Comparison of ENCODE assay signal across 9 cellular contexts in the genomic region with DNA sequence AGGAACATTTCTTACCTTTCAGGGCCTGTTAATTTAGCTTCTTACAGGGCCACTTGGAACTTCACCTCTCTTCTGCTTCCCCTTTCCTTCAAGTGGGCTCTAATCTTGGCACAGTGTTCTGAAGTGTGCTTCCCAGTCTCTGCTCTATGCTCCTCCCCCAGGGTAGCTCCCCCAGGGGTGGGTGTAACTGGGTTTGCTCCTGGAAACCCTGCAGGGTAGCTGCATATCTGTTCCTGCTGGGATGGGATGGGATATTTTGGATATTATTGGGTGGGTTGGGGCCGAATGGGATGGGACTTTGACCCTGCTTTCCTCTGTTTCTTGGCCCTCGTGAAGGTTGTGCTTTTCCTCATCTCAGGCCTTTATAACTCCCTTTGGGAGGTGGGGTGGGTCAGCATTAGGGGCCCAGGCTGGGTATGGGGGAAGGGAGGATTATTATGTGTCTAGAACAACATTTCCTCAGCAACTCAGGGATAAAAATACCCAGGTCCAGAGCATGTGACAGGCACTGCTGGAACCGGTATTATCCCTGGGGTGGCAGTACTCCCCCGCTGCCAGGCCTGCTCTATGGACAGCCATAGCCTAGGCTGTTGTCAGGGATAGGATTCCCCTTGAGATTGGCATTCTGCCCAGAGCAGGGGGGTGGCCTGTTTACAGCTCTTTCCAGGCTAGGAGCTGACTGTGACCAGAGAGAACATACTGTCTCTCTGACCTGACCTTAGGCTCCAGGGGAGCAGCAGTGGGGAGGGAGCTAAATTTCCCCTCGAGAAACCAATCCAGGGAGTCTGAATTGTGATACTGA. TPM values are rescaled to one million over a fixed set of nuclear protein-coding genes. Genes with fewer than 3 reads are reported as not detected.
DNase-seq lines count a peak whose midpoint lies in the region; ATAC-seq and TF ChIP-seq lines count a peak whose summit lies in the region.
"Had no signal": no experiment of that assay in that cellular context is flagged by ENCODE, and none has a peak within 500 bp of the region (broad histone marks: within the 10 kb centered on the region; RNA-seq: fewer than 3 reads in every experiment).

No MANE protein-coding gene starts in this region.

- H2AFZ ChIP-seq in osteoblast (ENCODE audit: low read length) = no peak overlapping the region

- H3K4me3 ChIP-seq in BJ (ENCODE audit: low read depth, low read length) (peak overlapping the region; percentile 1; the same call in 1 of the 2 replicates), WERI-Rb-1 (ENCODE audit: low read depth, low read length) (no peak overlapping the region), fibroblast of the aortic adventitia (ENCODE audit: low read depth, low read length) (peak overlapping the region; percentile 69), osteoblast (ENCODE audit: insufficient read depth, low read length) (peak overlapping the region; percentile 13)

- ATAC-seq in HG02884 (IDR thresholded peaks at IDR 0.05; ENCODE audit: unreplicated experiment) = no peak
- ATAC-seq in HG03135 (IDR thresholded peaks at IDR 0.05; ENCODE audit: unreplicated experiment) = no peak

- peak overlapping the region; percentile 43 for H3K27ac ChIP-seq in WERI-Rb-1
- peak overlapping the region; percentile 96 for H3K27ac ChIP-seq in osteoblast (ENCODE audit: low read depth, low read length)

- peaks cover 81% of the 10 kb centered on the region for H3K79me2 ChIP-seq in osteoblast (ENCODE audit: insufficient read depth, low read length)

- CTCF ChIA-PET in BJ (lab: Yijun Ruan, JAX) = interaction anchor here (1.2 to 2.4 kb wide), 4 partner anchors 16 to 55 kb away, joined by 3 to 10 read pairs (median 4); no protein-coding TSS in a partner anchor

- H3K4me1 ChIP-seq in osteoblast (ENCODE audit: insufficient read depth, low read length) = peaks cover 62% of the 10 kb centered on the region

- H3K27me3 ChIP-seq in BJ (ENCODE audit: control insufficient read depth, insufficient read depth, low read length) (no peaks in the 10 kb centered on the region), WERI-Rb-1 (ENCODE audit: insufficient read depth, low read depth, severe bottlenecking) (no peaks in the 10 kb centered on the region), osteoblast (ENCODE audit: insufficient read depth, low read length) (no peaks in the 10 kb centered on the region)

- POLR2A ChIA-PET in BJ (lab: Charles Lee) = no interaction called here

- H3K9me3 ChIP-seq in WERI-Rb-1 (ENCODE audit: severe bottlenecking) = no peaks in the 10 kb centered on the region
- no peaks in the 10 kb centered on the region for H3K9me3 ChIP-seq in osteoblast (ENCODE audit: low read depth, low read length)

- DNase-seq in BJ (ENCODE audit: low read depth) = no peak
- DNase-seq in Kasumi-1 (lab: John Stamatoyannopoulos, UW) = peak; percentile 45 to 46
- DNase-seq in WERI-Rb-1 = peak; percentile 54
- no peak for DNase-seq in fibroblast of the aortic adventitia (ENCODE audit: low read depth)
- peak; percentile 61 for DNase-seq in osteoblast (ENCODE audit: insufficient read length, low spot score, missing footprints)
- DNase-seq in activated CD8-positive, alpha-beta memory T cell treated with anti-CD3 and anti-CD28 coated beads, Interleukin-2, amount 50 U/mL, for 4 hours = no peak
- DNase-seq: naive B cell had no signal

- TF ChIP-seq CTCF in BJ (IDR thresholded peaks at IDR 0.05; ENCODE audit: insufficient read depth, low read depth, low read length) = no peak
- TF ChIP-seq CTCF in WERI-Rb-1 (IDR thresholded peaks at IDR 0.05; ENCODE audit: low read depth, low read length) = no peak
- no peak for TF ChIP-seq CTCF in fibroblast of the aortic adventitia (IDR thresholded peaks at IDR 0.05; ENCODE audit: insufficient read depth, low read length)
- no peak for TF ChIP-seq CTCF in osteoblast (IDR thresholded peaks at IDR 0.05; ENCODE audit: extremely low read depth, low read depth, low read length)

- peaks cover 54% of the 10 kb centered on the region for H4K20me1 ChIP-seq in osteoblast (ENCODE audit: insufficient read depth, low read length)

- H3K4me2 ChIP-seq in osteoblast (ENCODE audit: insufficient read depth, low read length) = peak overlapping the region; percentile 100

- H3K36me3 ChIP-seq in BJ (ENCODE audit: control insufficient read depth, insufficient read depth, low read length) (peaks cover 18% of the 10 kb centered on the region), WERI-Rb-1 (peaks cover 83% of the 10 kb centered on the region), osteoblast (ENCODE audit: insufficient read depth, low read length) (peaks cover 38% of the 10 kb centered on the region)

RNA-seq across cellular contexts. Expression of a gene that starts 5.0 kb away (rescaled TPM):
- polyA plus RNA-seq in BJ (2011; rRNA removed) = 255 and 281 TPM in 2 replicates
- 169 and 279 TPM in 2 replicates for polyA minus RNA-seq in BJ (2011; rRNA and poly(A)+ RNA removed)
- 103 and 413 TPM in 2 replicates for total RNA-seq in fibroblast of the aortic adventitia (ENCODE audit: low replicate concordance)
- total RNA-seq in osteoblast = 144 and 165 TPM in 2 replicates

RNA-seq across cellular contexts. Expression of a gene that starts 15.6 kb away (rescaled TPM):
- 132 and 181 TPM in 2 replicates for polyA plus RNA-seq in BJ (2011; rRNA removed)
- polyA minus RNA-seq in BJ (2011; rRNA and poly(A)+ RNA removed) = 103 and 118 TPM in 2 replicates
- total RNA-seq in fibroblast of the aortic adventitia (ENCODE audit: low replicate concordance) = 80.5 and 292 TPM in 2 replicates
- total RNA-seq in osteoblast = 117 and 121 TPM in 2 replicates

RNA-seq across cellular contexts. Expression of a gene that starts 48.1 kb away (rescaled TPM):
- 20.7 and 40.4 TPM in 2 replicates for polyA plus RNA-seq in BJ (2011; rRNA removed)
- polyA minus RNA-seq in BJ (2011; rRNA and poly(A)+ RNA removed) = 7.6 and 7.8 TPM in 2 replicates
- total RNA-seq in fibroblast of the aortic adventitia (ENCODE audit: low replicate concordance) (49.2 and 59.7 TPM in 2 replicates), osteoblast (29.5 and 30.0 TPM in 2 replicates)

RNA-seq across cellular contexts. Expression of a gene that starts 54.4 kb away (rescaled TPM):
- polyA plus RNA-seq in BJ (2011; rRNA removed) = 23.5 and 27.3 TPM in 2 replicates
- polyA minus RNA-seq in BJ (2011; rRNA and poly(A)+ RNA removed) = 12.0 and 16.9 TPM in 2 replicates
- total RNA-seq in fibroblast of the aortic adventitia (ENCODE audit: low replicate concordance) (4.7 and 11.5 TPM in 2 replicates), osteoblast (13.6 and 20.6 TPM in 2 replicates)

Comparison
In these comparisons a context has a peak if more than half of its experiments do, and no peak if none do; other contexts are left out.
1. DNase-seq: peak in Kasumi-1 (2 of 2), WERI-Rb-1 (single experiment) and osteoblast (single experiment); none in BJ (single experiment), fibroblast of the aortic adventitia (single experiment) and activated CD8-positive, alpha-beta memory T cell treated with anti-CD3 and anti-CD28 coated beads, Interleukin-2, amount 50 U/mL, for 4 hours (single experiment).